ENCODE assay signal across 17 cellular contexts in the genomic region with DNA sequence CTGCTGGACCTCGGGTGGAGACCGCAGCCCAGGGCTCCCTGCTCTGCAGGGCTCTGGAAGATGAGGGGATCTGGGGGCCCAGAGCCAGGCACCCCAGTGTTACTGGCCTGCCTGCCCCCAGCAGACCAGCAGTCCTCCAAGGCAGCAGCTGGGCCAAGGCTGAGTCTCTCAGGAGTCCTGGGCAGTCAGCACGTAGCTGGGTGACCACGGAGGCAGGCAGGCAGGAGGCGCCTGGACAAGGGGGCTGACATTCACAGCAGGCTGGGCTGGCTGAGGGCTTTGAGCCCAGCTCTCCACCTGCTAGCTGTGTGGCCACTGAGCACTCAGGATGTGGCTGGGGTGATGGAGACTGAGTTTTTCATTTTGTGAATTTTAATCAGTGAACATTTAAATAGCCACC.
DNase-seq lines count a peak whose midpoint lies in the region; ATAC-seq and TF ChIP-seq lines count a peak whose summit lies in the region.
"Had no signal": no experiment of that assay in that cellular context is flagged by ENCODE, and none has a peak within 500 bp of the region (broad histone marks: within the 10 kb centered on the region; RNA-seq: fewer than 3 reads in every experiment).

No MANE protein-coding gene starts in this region.

- H3K36me3 ChIP-seq in adrenal gland (replicated peaks in 1 of 2) (no peaks in the 10 kb centered on the region), mesenchymal stem cell (ENCODE audit: control insufficient read depth in 1 of 2, insufficient read depth in 2 of 2, low read depth in 1 of 2, low read length in 2 of 2) (peaks cover 0 to 17% of the 10 kb centered on the region in 2 experiments), transverse colon (no peaks in the 10 kb centered on the region)
- H3K36me3 ChIP-seq: gastroesophageal sphincter had no signal

- no peak overlapping the region for H3K23ac ChIP-seq in mesenchymal stem cell (ENCODE audit: low read length in 2 of 2)

- H3K27ac ChIP-seq in adrenal gland (peak overlapping the region in 3 of 5 donors; percentile 24 to 68 (median 55)), mesenchymal stem cell (ENCODE audit: low read length, poor library complexity, severe bottlenecking) (no peak overlapping the region), transverse colon (no peak overlapping the region)
- H3K27ac ChIP-seq: gastroesophageal sphincter, HL-60 had no signal

- peaks cover 3% of the 10 kb centered on the region for H3K36me3 Mint-ChIP-seq in activated naive CD4-positive, alpha-beta T cell treated with anti-CD3 and anti-CD28 coated beads, Interleukin-2, amount 50 U/mL, for 24 hours
- peaks cover 0 to 11% of the 10 kb centered on the region in 2 donors for H3K36me3 Mint-ChIP-seq in activated naive CD4-positive, alpha-beta T cell treated with anti-CD3 and anti-CD28 coated beads, Interleukin-2, amount 50 U/mL, for 72 hours

- 71 to 85% (median 79%) methylated on average over 2 to 5 of the region's 5 CpGs for WGBS in adrenal gland, 4 donors
- WGBS in mesenchymal stem cell = 70% methylated on average over 5 of the region's 5 CpGs
- WGBS in transverse colon (ENCODE audit: low coverage in 1 of 2), 2 donors = 95% methylated on average over 5 of the region's 5 CpGs; no CpG with 5 or more reads in 1 of the 2 donors

- no peak overlapping the region for H3K14ac ChIP-seq in mesenchymal stem cell (ENCODE audit: low read length in 2 of 2)

- peak overlapping the region; percentile 7 for H3K4me3 Mint-ChIP-seq in activated naive CD4-positive, alpha-beta T cell treated with anti-CD3 and anti-CD28 coated beads, Interleukin-2, amount 50 U/mL, for 24 hours
- H3K4me3 Mint-ChIP-seq: stimulated activated naive CD8-positive, alpha-beta T cell treated with anti-CD3 and anti-CD28 coated beads, Interleukin-15, Interleukin-2, amounts not matched to agents 100 ng/mL and 50 ng/mL, for 24 hours had no signal

- TF ChIP-seq CTCF in adrenal gland (IDR thresholded peaks at IDR 0.05) (no peak), transverse colon (IDR thresholded peaks at IDR 0.05) (no peak)

- no peak overlapping the region for H3K27ac Mint-ChIP-seq in activated naive CD4-positive, alpha-beta T cell treated with anti-CD3 and anti-CD28 coated beads, Interleukin-2, amount 50 U/mL, for 24 hours
- H3K27ac Mint-ChIP-seq in activated naive CD4-positive, alpha-beta T cell treated with anti-CD3 and anti-CD28 coated beads, Interleukin-2, amount 50 U/mL, for 72 hours = peak overlapping the region in 1 of 2 donors; percentile 22

- peaks cover 89% of the 10 kb centered on the region for H3K4me1 Mint-ChIP-seq in activated naive CD4-positive, alpha-beta T cell treated with anti-CD3 and anti-CD28 coated beads, Interleukin-2, amount 50 U/mL, for 24 hours

- no peak for DNase-seq in activated naive CD4-positive, alpha-beta T cell treated with anti-CD3 and anti-CD28 coated beads, Interleukin-2, amount 50 U/mL, for 72 hours (ENCODE audit: low spot score in 2 of 2)
- DNase-seq in adrenal gland (peak in 3 of 7 donors; percentile 28 to 41 (median 37)), mesenchymal stem cell (no peak), transverse colon (peak; percentile 8), erythroblast (lab: John Stamatoyannopoulos, UW) (no peak), dermis blood vessel endothelial cell (no peak)
- DNase-seq: activated gamma-delta T cell treated with Interleukin-2 at 50 U/mL for 16 hours, GDM1, Karpas-422, mammary epithelial cell, NCI-H1417 treated with DMSO at 0.1 percent for 48 hours, NCI-H345 had no signal

- no peak overlapping the region for H3K9ac ChIP-seq in mesenchymal stem cell (ENCODE audit: low read length)

- H3K4me3 ChIP-seq in adrenal gland (no peak overlapping the region), mesenchymal stem cell (ENCODE audit: insufficient read depth in 1 of 2, low read depth in 1 of 2, low read length in 2 of 2) (no peak overlapping the region), transverse colon (no peak overlapping the region)
- H3K4me3 ChIP-seq: gastroesophageal sphincter had no signal

- H3K27me3 ChIP-seq in adrenal gland (no peaks in the 10 kb centered on the region), mesenchymal stem cell (ENCODE audit: control insufficient read depth in 1 of 2, insufficient read depth in 1 of 2, low read length in 2 of 2) (peaks cover 0 to 32% of the 10 kb centered on the region in 2 experiments), transverse colon (no peaks in the 10 kb centered on the region)
- H3K27me3 ChIP-seq: gastroesophageal sphincter had no signal

- no peak overlapping the region for H2AK5ac ChIP-seq in mesenchymal stem cell (ENCODE audit: low read length, severe bottlenecking)

- H4K8ac ChIP-seq in mesenchymal stem cell (ENCODE audit: low read length) = no peak overlapping the region

- H2BK12ac ChIP-seq in mesenchymal stem cell (ENCODE audit: low read length in 2 of 2) = no peak overlapping the region

- TF ChIP-seq POLR2A in adrenal gland (IDR thresholded peaks at IDR 0.05) (no peak), transverse colon (IDR thresholded peaks at IDR 0.05) (no peak), erythroblast (IDR thresholded peaks at IDR 0.05; ENCODE audit: low read length) (no peak)

- H2BK15ac ChIP-seq in mesenchymal stem cell (ENCODE audit: low read depth, poor library complexity, severe bottlenecking) = no peak overlapping the region

- H2AFZ ChIP-seq in mesenchymal stem cell (ENCODE audit: low read depth, low read length) = no peak overlapping the region

- H3K9me3 ChIP-seq in adrenal gland (replicated peaks in 1 of 3) (no peaks in the 10 kb centered on the region), mesenchymal stem cell (ENCODE audit: control insufficient read depth, low read length) (no peaks in the 10 kb centered on the region), transverse colon (no peaks in the 10 kb centered on the region)
- H3K9me3 ChIP-seq: gastroesophageal sphincter had no signal

- H3K4me1 ChIP-seq in adrenal gland (replicated peaks in 1 of 2) = peaks cover 15 to 58% of the 10 kb centered on the region in 2 donors
- H3K4me1 ChIP-seq in mesenchymal stem cell (ENCODE audit: control insufficient read depth, insufficient read depth, low read depth, low read length) = peaks cover 27% of the 10 kb centered on the region
- H3K4me1 ChIP-seq in transverse colon = peaks cover 7 to 44% (median 9%) of the 10 kb centered on the region in 4 donors

- no peak overlapping the region for H2BK120ac ChIP-seq in mesenchymal stem cell (ENCODE audit: low read depth, low read length)

- H3K9me3 Mint-ChIP-seq in activated naive CD4-positive, alpha-beta T cell treated with anti-CD3 and anti-CD28 coated beads, Interleukin-2, amount 50 U/mL, for 24 hours = no peaks in the 10 kb centered on the region
- H3K9me3 Mint-ChIP-seq in activated naive CD4-positive, alpha-beta T cell treated with anti-CD3 and anti-CD28 coated beads, Interleukin-2, amount 50 U/mL, for 72 hours = no peaks in the 10 kb centered on the region
- H3K9me3 Mint-ChIP-seq: stimulated activated naive CD8-positive, alpha-beta T cell treated with anti-CD3 and anti-CD28 coated beads, Interleukin-15, Interleukin-2, amounts not matched to agents 100 ng/mL and 50 ng/mL, for 24 hours had no signal

- no peak overlapping the region for H3K18ac ChIP-seq in mesenchymal stem cell (ENCODE audit: low read depth in 1 of 2, low read length in 2 of 2)

- H2BK5ac ChIP-seq in mesenchymal stem cell (ENCODE audit: low read depth, low read length, poor library complexity, severe bottlenecking) = no peak overlapping the region

- H3K4ac ChIP-seq in mesenchymal stem cell (ENCODE audit: low read depth in 1 of 2, low read length in 2 of 2) = no peak overlapping the region

- peaks cover 29% of the 10 kb centered on the region for H3K79me1 ChIP-seq in mesenchymal stem cell (replicated peaks; ENCODE audit: low read length, poor library complexity, severe bottlenecking)

- no peak for ATAC-seq in activated naive CD4-positive, alpha-beta T cell treated with anti-CD3 and anti-CD28 coated beads, Interleukin-2, amount 50 U/mL, for 72 hours
- no peak for ATAC-seq in GM21723 (IDR thresholded peaks at IDR 0.05; ENCODE audit: unreplicated experiment)
- ATAC-seq: gastroesophageal sphincter had no signal

- H4K91ac ChIP-seq in mesenchymal stem cell (ENCODE audit: low read length) = peak overlapping the region; percentile 65

- H3K27me3 Mint-ChIP-seq in activated naive CD4-positive, alpha-beta T cell treated with anti-CD3 and anti-CD28 coated beads, Interleukin-2, amount 50 U/mL, for 24 hours = no peaks in the 10 kb centered on the region
- H3K27me3 Mint-ChIP-seq: stimulated activated naive CD8-positive, alpha-beta T cell treated with anti-CD3 and anti-CD28 coated beads, Interleukin-15, Interleukin-2, amounts not matched to agents 100 ng/mL and 50 ng/mL, for 24 hours had no signal

- in situ Hi-C loops in transverse colon (cut with MboI; ENCODE audit: low pct_ligation_motif_present in 1 of 4, low pct_unique_long_range_greater_than_20kb in 1 of 4, low sequenced_read_pairs in 3 of 4) = no loop called here

- H3K4me2 ChIP-seq in mesenchymal stem cell (ENCODE audit: low read length, poor library complexity, severe bottlenecking) = no peak overlapping the region

- TF ChIP-seq EP300 in transverse colon (IDR thresholded peaks at IDR 0.05; ENCODE audit: low read depth) = no peak

- intact Hi-C loops in adrenal gland (cut with DNase I) (no loop called here), transverse colon (cut with DNase I; ENCODE audit: low total_unique reads) (no loop called here)

Comparison
In these comparisons a context has a peak if more than half of its experiments do, and no peak if none do; other contexts are left out.
1. H3K27ac ChIP-seq: peak in adrenal gland (3 of 5); none in mesenchymal stem cell (single experiment) and transverse colon (0 of 4).